29 cellular contexts compared by ENCODE assay signal in genomic region chr12:97862072-97862471, GRCh38.
"Had no signal": no experiment of that assay in that cellular context is flagged by ENCODE, and none has a peak within 500 bp of the region (broad histone marks: within the 10 kb centered on the region; RNA-seq: fewer than 3 reads in every experiment).

No MANE protein-coding gene starts in this region.

- H3K27ac ChIP-seq: stomach, suprapubic skin, testis, thoracic aorta, thyroid gland, tibial artery, tibial nerve, transverse colon, upper lobe of left lung, upper lobe of right lung, uterus, vagina had no signal

- H3K4me1 ChIP-seq: stomach, suprapubic skin, testis, thyroid gland, tibial artery, tibial nerve, transverse colon, upper lobe of left lung, upper lobe of right lung, uterus, vagina had no signal

- H3K27me3 ChIP-seq: stomach, suprapubic skin, testis, thyroid gland, tibial artery, tibial nerve, transverse colon, upper lobe of left lung, upper lobe of right lung, uterus, vagina had no signal

- H3K4me3 ChIP-seq: stomach, suprapubic skin, testis, thoracic aorta, thyroid gland, tibial artery, tibial nerve, transverse colon, upper lobe of left lung, upper lobe of right lung, uterus, vagina had no signal

- H3K4me3 Mint-ChIP-seq: stimulated activated effector memory CD8-positive, alpha-beta T cell treated with anti-CD3 and anti-CD28 coated beads, Interleukin-12 subunit alpha, Interleukin-12 subunit beta, amount 100 ng/mL, for 72 hours; stimulated activated memory B cell treated with anti-CD40 and anti-IgM and Interleukin-4, amounts not matched to agents 10 μg/mL and 1 μg/mL and 100 μg/mL, for 72 hours; stimulated activated naive B cell treated with anti-CD40 and anti-IgM and Interleukin-4, amounts not matched to agents 10 μg/mL and 1 μg/mL and 100 μg/mL, for 72 hours; stimulated activated naive CD8-positive, alpha-beta T cell treated with anti-CD3 and anti-CD28 coated beads, Interleukin-15, amount 100 ng/mL, for 72 hours; stimulated activated naive CD8-positive, alpha-beta T cell treated with anti-CD3 and anti-CD28 coated beads, Interleukin-15, Interleukin-2, amounts not matched to agents 100 ng/mL and 50 ng/mL, for 24 hours; type B pancreatic cell had no signal

- FAIRE-seq: urothelium cell line had no signal

- H3K27me3 Mint-ChIP-seq: stimulated activated memory B cell treated with anti-CD40 and anti-IgM and Interleukin-4, amounts not matched to agents 10 μg/mL and 1 μg/mL and 100 μg/mL, for 72 hours; stimulated activated naive B cell treated with anti-CD40 and anti-IgM and Interleukin-4, amounts not matched to agents 10 μg/mL and 1 μg/mL and 100 μg/mL, for 72 hours; stimulated activated naive CD8-positive, alpha-beta T cell treated with anti-CD3 and anti-CD28 coated beads, Interleukin-15, amount 100 ng/mL, for 72 hours; stimulated activated naive CD8-positive, alpha-beta T cell treated with anti-CD3 and anti-CD28 coated beads, Interleukin-15, Interleukin-2, amounts not matched to agents 100 ng/mL and 50 ng/mL, for 24 hours; type B pancreatic cell had no signal

- DNase-seq: stimulated activated CD4-positive, alpha-beta T cell treated with anti-CD3 and anti-CD28 coated beads, Interleukin-2, amount 100 ng/mL, for 48 hours; stimulated activated CD4-positive, alpha-beta T cell treated with anti-CD3 and anti-CD28 coated beads, Interleukin-4, amount 100 ng/mL, for 1 hour; stimulated activated CD4-positive, alpha-beta T cell treated with anti-CD3 and anti-CD28 coated beads, Interleukin-4, amount 100 ng/mL, for 24 hours; stimulated activated CD4-positive, alpha-beta T cell treated with anti-CD3 and anti-CD28 coated beads, Interleukin-4, amount 100 ng/mL, for 4 hours; stimulated activated CD8-positive, alpha-beta memory T cell treated with anti-CD3 and anti-CD28 coated beads, Interleukin-4, amount 100 ng/mL, for 48 hours; stimulated activated naive B cell treated with anti-CD40 and anti-IgM and Interleukin-4, amounts not matched to agents 10 μg/mL and 1 μg/mL and 100 μg/mL, for 72 hours; stimulated activated naive CD4-positive, alpha-beta T cell; stimulated activated naive CD4-positive, alpha-beta T cell treated with Interleukin-2 at 50 U/mL for 16 hours; stimulated activated naive CD8-positive, alpha-beta T cell treated with anti-CD3 and anti-CD28 coated beads, Interleukin-15, amount 100 ng/mL, for 72 hours; stimulated activated naive CD8-positive, alpha-beta T cell treated with anti-CD3 and anti-CD28 coated beads, Interleukin-15, Interleukin-2, amounts not matched to agents 100 U/mL and 50 U/mL, for 24 hours; stomach; substantia nigra; testis; thyroid gland; tibial artery; transverse colon; trophoblast cell; upper lobe of right lung; uterus had no signal

- H3K27ac Mint-ChIP-seq: stimulated activated effector memory CD8-positive, alpha-beta T cell treated with anti-CD3 and anti-CD28 coated beads, Interleukin-12 subunit alpha, Interleukin-12 subunit beta, amount 100 ng/mL, for 72 hours; stimulated activated memory B cell treated with anti-CD40 and anti-IgM and Interleukin-4, amounts not matched to agents 10 μg/mL and 1 μg/mL and 100 μg/mL, for 72 hours; stimulated activated naive B cell treated with anti-CD40 and anti-IgM and Interleukin-4, amounts not matched to agents 10 μg/mL and 1 μg/mL and 100 μg/mL, for 72 hours; stimulated activated naive CD8-positive, alpha-beta T cell treated with anti-CD3 and anti-CD28 coated beads, Interleukin-15, amount 100 ng/mL, for 72 hours; stimulated activated naive CD8-positive, alpha-beta T cell treated with anti-CD3 and anti-CD28 coated beads, Interleukin-15, Interleukin-2, amounts not matched to agents 100 ng/mL and 50 ng/mL, for 24 hours; type B pancreatic cell had no signal

- H3K9me3 ChIP-seq: suprapubic skin, testis, thoracic aorta, thyroid gland, tibial artery, transverse colon, upper lobe of right lung, uterus, vagina had no signal

- H3K36me3 ChIP-seq: stomach, suprapubic skin, thoracic aorta, thyroid gland, tibial artery, tibial nerve, transverse colon, upper lobe of left lung, upper lobe of right lung, uterus, vagina had no signal

- H3K36me3 Mint-ChIP-seq: stimulated activated effector memory CD8-positive, alpha-beta T cell treated with anti-CD3 and anti-CD28 coated beads, Interleukin-12 subunit alpha, Interleukin-12 subunit beta, amount 100 ng/mL, for 72 hours; stimulated activated memory B cell treated with anti-CD40 and anti-IgM and Interleukin-4, amounts not matched to agents 10 μg/mL and 1 μg/mL and 100 μg/mL, for 72 hours; stimulated activated naive B cell treated with anti-CD40 and anti-IgM and Interleukin-4, amounts not matched to agents 10 μg/mL and 1 μg/mL and 100 μg/mL, for 72 hours; type B pancreatic cell had no signal

- H3K4me1 Mint-ChIP-seq: stimulated activated effector memory CD8-positive, alpha-beta T cell treated with anti-CD3 and anti-CD28 coated beads, Interleukin-12 subunit alpha, Interleukin-12 subunit beta, amount 100 ng/mL, for 72 hours; stimulated activated memory B cell treated with anti-CD40 and anti-IgM and Interleukin-4, amounts not matched to agents 10 μg/mL and 1 μg/mL and 100 μg/mL, for 72 hours; stimulated activated naive B cell treated with anti-CD40 and anti-IgM and Interleukin-4, amounts not matched to agents 10 μg/mL and 1 μg/mL and 100 μg/mL, for 72 hours; stimulated activated naive CD8-positive, alpha-beta T cell treated with anti-CD3 and anti-CD28 coated beads, Interleukin-15, amount 100 ng/mL, for 72 hours had no signal

- ATAC-seq: stimulated activated effector memory CD8-positive, alpha-beta T cell treated with anti-CD3 and anti-CD28 coated beads, Interleukin-12 subunit alpha, Interleukin-12 subunit beta, amount 100 ng/mL, for 72 hours; stimulated activated memory B cell treated with anti-CD40 and anti-IgM and Interleukin-4, amounts not matched to agents 10 μg/mL and 1 μg/mL and 100 μg/mL, for 72 hours; stimulated activated naive B cell treated with anti-CD40 and anti-IgM and Interleukin-4, amounts not matched to agents 10 μg/mL and 1 μg/mL and 100 μg/mL, for 72 hours; stimulated activated naive CD8-positive, alpha-beta T cell treated with anti-CD3 and anti-CD28 coated beads, Interleukin-15, amount 100 ng/mL, for 72 hours; stimulated activated naive CD8-positive, alpha-beta T cell treated with anti-CD3 and anti-CD28 coated beads, Interleukin-15, Interleukin-2, amounts not matched to agents 100 U/mL and 50 U/mL, for 24 hours; upper lobe of right lung had no signal
